Comparison of ENCODE assay signal across 9 cellular contexts in the genomic region with DNA sequence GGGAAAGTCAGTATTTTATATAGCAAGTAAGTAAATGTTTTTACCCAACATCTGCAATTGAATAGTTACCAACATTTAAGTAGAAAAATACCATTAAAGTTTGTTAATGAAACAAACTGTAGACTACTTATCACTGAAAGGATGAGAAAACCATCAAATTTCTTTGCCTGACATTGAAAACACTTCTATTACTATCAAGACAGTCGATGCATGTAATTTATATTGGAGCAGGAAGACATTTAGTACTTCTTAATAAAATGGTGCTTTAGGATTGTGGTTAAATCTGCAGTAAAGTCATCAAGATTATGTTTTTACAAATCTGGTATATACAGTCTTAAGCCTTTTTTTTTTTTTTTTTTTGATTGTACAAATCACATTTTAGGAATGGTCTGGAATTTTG. TPM values are rescaled to one million over a fixed set of nuclear protein-coding genes. Genes with fewer than 3 reads are reported as not detected.
A peak's percentile ranks its signal among the peaks of the same experiment; 100 is the strongest.
DNase-seq lines count a peak whose midpoint lies in the region; ATAC-seq and TF ChIP-seq lines count a peak whose summit lies in the region.
"Had no signal": no experiment of that assay in that cellular context is flagged by ENCODE, and none has a peak within 500 bp of the region (broad histone marks: within the 10 kb centered on the region; RNA-seq: fewer than 3 reads in every experiment).

No MANE protein-coding gene starts in this region.

- DNase-seq in A673 (ENCODE audit: low spot score) (no peak), IMR-90 (no peak), cardiac fibroblast (ENCODE audit: low read depth in 2 of 2) (no peak), myocyte (ENCODE audit: low read depth) (peak; percentile 35), NCI-H2029 treated with DMSO at 0.1 percent for 48 hours (lab: John Stamatoyannopoulos, UW) (no peak), CD14-positive monocyte (ENCODE audit: low spot score) (no peak), NOMO-1 (lab: John Stamatoyannopoulos, UW; ENCODE audit: unreplicated experiment in 2 of 2) (no peak)
- DNase-seq in activated CD4-positive, CD25-positive, alpha-beta regulatory T cell treated with anti-CD3 and anti-CD28 coated beads, Interleukin-2, amount 50 U/mL, for 72 hours, result no peak
- DNase-seq: activated CD4-positive, alpha-beta T cell treated with anti-CD3 and anti-CD28 coated beads, Interleukin-2, amount 50 U/mL, for 4 hours had no signal

- H3K4me1 Mint-ChIP-seq in CD14-positive monocyte, result peaks cover 41% of the 10 kb centered on the region

- no peak overlapping the region for H4K91ac ChIP-seq in IMR-90 (ENCODE audit: insufficient read depth, low read depth, low read length)

- peaks cover 4 to 13% of the 10 kb centered on the region in 2 experiments; a peak in 2 of 4 replicates for H3K79me1 ChIP-seq in IMR-90 (ENCODE audit: low read depth in 1 of 2, low read length in 2 of 2)

- no peak overlapping the region for H3K14ac ChIP-seq in IMR-90 (replicated peaks; ENCODE audit: low read depth, low read length)

- BruUV-seq in A673 (replicated peaks; lab: Mats Ljungman, UMichigan), result no TSS peak
- no TSS peak for BruUV-seq in IMR-90 (replicated peaks; lab: Mats Ljungman, UMichigan)

- WGBS in IMR-90 (ENCODE audit: extremely low coverage in 2 of 2, insufficient read length in 1 of 2), 2 experiments, result no CpG with 5 or more reads among the region's 1 CpG

- H3K4me3 Mint-ChIP-seq in CD14-positive monocyte, result peak overlapping the region in 1 of 2 donors; percentile 27

- TF ChIP-seq POLR2A in IMR-90 (IDR thresholded peaks at IDR 0.05; ENCODE audit: low read depth, low read length), result no peak

- no peak overlapping the region for H3K9ac ChIP-seq in IMR-90 (ENCODE audit: low read depth, low read length)

- CTCF ChIA-PET in A673 (lab: Charles Lee), result interaction anchor here (0.6 kb wide), 1 partner anchor 16 kb away, joined by 3 read pairs; no protein-coding TSS in a partner anchor
- CTCF ChIA-PET in IMR-90 (lab: Yijun Ruan, JAX), result interaction anchor here (0.9 kb wide), 1 partner anchor 77 kb away, joined by 3 read pairs; no protein-coding TSS in a partner anchor

- no peak overlapping the region for H2AK5ac ChIP-seq in IMR-90 (ENCODE audit: low read depth, low read length)

- no peak overlapping the region for H2BK120ac ChIP-seq in IMR-90 (ENCODE audit: low read depth, low read length)

- H3K27me3 ChIP-seq in A673 (replicated peaks; ENCODE audit: insufficient read depth, low read depth, low read length, poor library complexity), result no peaks in the 10 kb centered on the region
- no peaks in the 10 kb centered on the region for H3K27me3 ChIP-seq in IMR-90 (ENCODE audit: control insufficient read depth, insufficient read depth, low read length)

- H3K4me1 ChIP-seq in A673 (ENCODE audit: insufficient read depth, low read length, poor library complexity, severe bottlenecking), result peaks cover 35% of the 10 kb centered on the region
- peaks cover 6% of the 10 kb centered on the region for H3K4me1 ChIP-seq in IMR-90 (ENCODE audit: control insufficient read depth, insufficient read depth, low read length)

- peaks cover 2% of the 10 kb centered on the region for H3K9me1 ChIP-seq in IMR-90 (ENCODE audit: insufficient read depth, low read length)

- H3K27ac ChIP-seq in A673 (ENCODE audit: low read depth, low read length, poor library complexity, severe bottlenecking), result no peak overlapping the region
- H3K27ac ChIP-seq in IMR-90 (ENCODE audit: insufficient read depth, low read length), result no peak overlapping the region; the same call in 1 of the 2 replicates

- no peak overlapping the region for H4K5ac ChIP-seq in IMR-90 (ENCODE audit: low read depth, low read length)

- peaks cover 69% of the 10 kb centered on the region for H3K36me3 ChIP-seq in A673 (ENCODE audit: insufficient read depth, low read length, poor library complexity, severe bottlenecking)
- H3K36me3 ChIP-seq in IMR-90 (ENCODE audit: control insufficient read depth, insufficient read depth, low read length), result peaks cover 27% of the 10 kb centered on the region

- H3K4me3 ChIP-seq in A673 (ENCODE audit: low read depth, low read length, poor library complexity, severe bottlenecking), result peak overlapping the region; percentile 91
- no peak overlapping the region for H3K4me3 ChIP-seq in IMR-90 (ENCODE audit: insufficient read depth, low read depth, low read length)
- H3K4me3 ChIP-seq in cardiac fibroblast (replicated peaks in 1 of 2; ENCODE audit: low read depth in 2 of 2, low read length in 2 of 2), result peak overlapping the region; percentile 11 to 69

- POLR2A ChIA-PET in A673 (lab: Charles Lee; ENCODE audit: low non-redundant PET) (no interaction called here), IMR-90 (lab: Charles Lee; ENCODE audit: unreplicated experiment) (interaction anchor here (0.6 kb wide), 1 partner anchor 8 kb away, joined by 9 read pairs; no protein-coding TSS in a partner anchor)

- H3K18ac ChIP-seq in IMR-90 (ENCODE audit: low read depth, low read length), result no peak overlapping the region

- H2BK20ac ChIP-seq in IMR-90 (ENCODE audit: low read depth, low read length), result no peak overlapping the region

- H3K36me3 Mint-ChIP-seq in CD14-positive monocyte, result peaks cover 59% of the 10 kb centered on the region in 2 donors

- no peak overlapping the region for H3K4ac ChIP-seq in IMR-90 (ENCODE audit: low read depth, low read length)

- H2AFZ ChIP-seq in IMR-90 (replicated peaks; ENCODE audit: low read length, poor library complexity), result no peak overlapping the region

- dilution Hi-C loops in IMR-90 (cut with HindIII; ENCODE audit: low sequenced_read_pairs, unreplicated experiment), result no loop called here

- H3K56ac ChIP-seq in IMR-90 (ENCODE audit: extremely low read depth, insufficient read depth, low read length), result no peak overlapping the region

- no peaks in the 10 kb centered on the region for H3K9me3 Mint-ChIP-seq in CD14-positive monocyte

- no peak overlapping the region for H3K23ac ChIP-seq in IMR-90 (ENCODE audit: low read depth, low read length)

- H4K8ac ChIP-seq in IMR-90 (ENCODE audit: low read depth in 2 of 2, low read length in 2 of 2), result no peak overlapping the region

- in situ Hi-C loops in IMR-90 (cut with MboI; ENCODE audit: low sequenced_read_pairs), result no loop called here

- no peak for TF ChIP-seq RAD21 in IMR-90 (IDR thresholded peaks at IDR 0.05; ENCODE audit: low read length)

- intact Hi-C loops in A673 (cut with micrococcal nuclease; ENCODE audit: unreplicated experiment), result no loop called here
- intact Hi-C loops in IMR-90 (cut with micrococcal nuclease), result no loop called here
- intact Hi-C loops in CD14-positive monocyte (cut with micrococcal nuclease), result no loop called here

- ATAC-seq in IMR-90 (ENCODE audit: low read depth), result no peak

- peak overlapping the region; percentile 93 for H3K4me2 ChIP-seq in IMR-90 (ENCODE audit: low read depth, low read length)

- TF ChIP-seq CTCF in A673 (conservative IDR thresholded peaks at IDR 0.05; ENCODE audit: low read depth, low read length) (no peak), IMR-90 (conservative IDR thresholded peaks at IDR 0.05; ENCODE audit: low read depth, low read length) (no peak), cardiac fibroblast (IDR thresholded peaks at IDR 0.05; ENCODE audit: low read depth, low read length) (no peak), CD14-positive monocyte (IDR thresholded peaks at IDR 0.05) (no peak)

- peak overlapping the region in 1 of 7 donors; percentile 42 for H3K27ac Mint-ChIP-seq in CD14-positive monocyte

- no peak overlapping the region for H2BK15ac ChIP-seq in IMR-90 (ENCODE audit: low read depth, low read length)

- peak overlapping the region; percentile 43 for H2BK5ac ChIP-seq in IMR-90 (ENCODE audit: low read depth, low read length, poor library complexity, severe bottlenecking)

- H3K9me3 ChIP-seq in A673 (ENCODE audit: low read depth, low read length, poor library complexity, severe bottlenecking) (no peaks in the 10 kb centered on the region), IMR-90 (ENCODE audit: control insufficient read depth, insufficient read depth, low read length) (no peaks in the 10 kb centered on the region)

- H3K27me3 Mint-ChIP-seq in CD14-positive monocyte (ENCODE audit: low read depth in 3 of 3), result no peaks in the 10 kb centered on the region

- H4K20me1 ChIP-seq in IMR-90 (ENCODE audit: insufficient read depth, low read length), result peaks cover 24% of the 10 kb centered on the region; the same call in 1 of the 2 replicates

- no peak overlapping the region for H2AK9ac ChIP-seq in IMR-90 (replicated peaks; ENCODE audit: low read depth, low read length, poor library complexity)

TF ChIP-seq in IMR-90, 13 proteins besides CTCF, POLR2A, EP300 and RAD21 (continues in another document):
- TF ChIP-seq CHD1 (IDR thresholded peaks at IDR 0.05; ENCODE audit: low read depth, low read length), result no peak
- TF ChIP-seq, protein P1, sequence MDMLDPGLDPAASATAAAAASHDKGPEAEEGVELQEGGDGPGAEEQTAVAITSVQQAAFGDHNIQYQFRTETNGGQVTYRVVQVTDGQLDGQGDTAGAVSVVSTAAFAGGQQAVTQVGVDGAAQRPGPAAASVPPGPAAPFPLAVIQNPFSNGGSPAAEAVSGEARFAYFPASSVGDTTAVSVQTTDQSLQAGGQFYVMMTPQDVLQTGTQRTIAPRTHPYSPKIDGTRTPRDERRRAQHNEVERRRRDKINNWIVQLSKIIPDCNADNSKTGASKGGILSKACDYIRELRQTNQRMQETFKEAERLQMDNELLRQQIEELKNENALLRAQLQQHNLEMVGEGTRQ (IDR thresholded peaks at IDR 0.05; ENCODE audit: low read depth, low read length), result no peak
- no peak for TF ChIP-seq BHLHE40 (IDR thresholded peaks at IDR 0.05; ENCODE audit: low read depth, low read length)
- no peak for TF ChIP-seq MXI1 (IDR thresholded peaks at IDR 0.05; ENCODE audit: borderline replicate concordance, low read depth, low read length)
- no peak for TF ChIP-seq ELK1 (IDR thresholded peaks at IDR 0.05; ENCODE audit: borderline replicate concordance, low read depth, low read length)
- TF ChIP-seq RFX5 (IDR thresholded peaks at IDR 0.05; ENCODE audit: low read depth, low read length), result no peak
- TF ChIP-seq CEBPB (IDR thresholded peaks at IDR 0.05; ENCODE audit: low read depth, low read length), result no peak

RNA-seq across cellular contexts. Expression of gene CHD2, which starts 13.9 kb away (rescaled TPM):
- total RNA-seq in A673 (2021) (75.7 and 78.0 TPM in 2 replicates), IMR-90 (2012; rRNA removed) (64.7 and 71.4 TPM in 2 replicates), myocyte (47.7 and 52.4 TPM in 2 replicates)
- polyA plus RNA-seq in IMR-90 (2012; rRNA removed) (37.8 and 44.9 TPM in 2 replicates), CD14-positive monocyte (10 to 100 TPM in 1 of 2 donors, 1 to 10 TPM in 1; 9.6 to 11.4 TPM)
- 9.0 and 12.0 TPM in 2 replicates for polyA plus RNA-seq in IMR-90 (2012; cell fraction: cytosol; rRNA removed)
- polyA plus RNA-seq in IMR-90 (2012; cell fraction: nucleus; rRNA removed; ENCODE audit: low replicate concordance), result 54.1 and 206 TPM in 2 replicates
- polyA plus RNA-seq in myocyte (2012), result 31.4 TPM
